9 cellular contexts compared by ENCODE assay signal in the genomic region with DNA sequence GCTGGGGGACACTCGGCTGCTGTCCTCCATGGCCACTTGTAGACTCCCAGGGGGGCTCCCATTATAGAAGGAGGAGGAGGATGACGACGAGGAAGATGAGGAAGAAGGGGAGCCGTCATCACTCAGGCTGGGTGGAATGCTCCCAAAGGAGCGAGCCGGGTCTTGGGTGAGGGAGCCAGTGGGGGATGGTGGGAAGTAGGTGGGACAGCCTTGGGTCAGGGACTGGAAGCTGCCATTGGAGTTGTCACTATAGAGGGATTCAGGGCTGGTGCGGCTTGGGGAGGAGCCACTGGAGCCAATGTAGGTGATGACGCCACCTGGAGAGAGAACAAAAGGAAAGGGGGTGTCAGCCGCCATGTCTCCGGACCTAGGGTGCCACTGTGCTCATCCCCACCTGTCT. TPM values are rescaled to one million over a fixed set of nuclear protein-coding genes. Genes with fewer than 3 reads are reported as not detected.
DNase-seq lines count a peak whose midpoint lies in the region; ATAC-seq and TF ChIP-seq lines count a peak whose summit lies in the region.
"Had no signal": no experiment of that assay in that cellular context is flagged by ENCODE, and none has a peak within 500 bp of the region (broad histone marks: within the 10 kb centered on the region; RNA-seq: fewer than 3 reads in every experiment).

No MANE protein-coding gene starts in this region.

- no peaks in the 10 kb centered on the region for H3K27me3 Mint-ChIP-seq in activated T-cell treated with anti-CD3 and anti-CD28 coated beads, Interleukin-2, amount 50 U/mL, for 4 hours (ENCODE audit: low read depth)
- no peaks in the 10 kb centered on the region for H3K27me3 Mint-ChIP-seq in memory B cell

- H3K27ac ChIP-seq in angular gyrus (ENCODE audit: low read depth, low read length): peak overlapping the region; percentile 99
- peak overlapping the region; percentile 95 to 100 for H3K27ac ChIP-seq in thoracic aorta

- peaks cover 28% of the 10 kb centered on the region for H3K36me3 ChIP-seq in thoracic aorta

- H3K4me1 Mint-ChIP-seq in activated T-cell treated with anti-CD3 and anti-CD28 coated beads, Interleukin-2, amount 50 U/mL, for 4 hours (ENCODE audit: low read depth): peaks cover 79% of the 10 kb centered on the region
- peaks cover 59% of the 10 kb centered on the region for H3K4me1 Mint-ChIP-seq in memory B cell

- ATAC-seq in activated T-cell treated with anti-CD3 and anti-CD28 coated beads, Interleukin-2, amount 50 U/mL, for 4 hours: no peak
- ATAC-seq in memory B cell (ENCODE audit: low read depth) (no peak), thoracic aorta (ENCODE audit: insufficient number of reproducible peaks, low FRiP score, low read depth) (no peak), HG02642 (IDR thresholded peaks at IDR 0.05; ENCODE audit: poor library complexity, unreplicated experiment) (no peak)

- H3K4me3 ChIP-seq in thoracic aorta: peak overlapping the region; percentile 67

- peaks cover 32% of the 10 kb centered on the region for H3K36me3 Mint-ChIP-seq in activated T-cell treated with anti-CD3 and anti-CD28 coated beads, Interleukin-2, amount 50 U/mL, for 4 hours (ENCODE audit: insufficient read depth)
- peaks cover 20% of the 10 kb centered on the region for H3K36me3 Mint-ChIP-seq in memory B cell

- H3K4me3 Mint-ChIP-seq in activated T-cell treated with anti-CD3 and anti-CD28 coated beads, Interleukin-2, amount 50 U/mL, for 4 hours: peak overlapping the region; percentile 77
- peak overlapping the region; percentile 71 for H3K4me3 Mint-ChIP-seq in memory B cell

- TF ChIP-seq CTCF in thoracic aorta (IDR thresholded peaks at IDR 0.05): no peak

- H3K27ac Mint-ChIP-seq in memory B cell: peak overlapping the region; percentile 96

- H3K9me3 Mint-ChIP-seq in activated T-cell treated with anti-CD3 and anti-CD28 coated beads, Interleukin-2, amount 50 U/mL, for 4 hours: no peaks in the 10 kb centered on the region
- no peaks in the 10 kb centered on the region for H3K9me3 Mint-ChIP-seq in memory B cell

- H3K4me1 ChIP-seq in thoracic aorta (ENCODE audit: control insufficient read depth in 1 of 2, low read depth in 2 of 2): peaks cover 44 to 81% of the 10 kb centered on the region in 2 donors

- no peaks in the 10 kb centered on the region for H3K9me3 ChIP-seq in thoracic aorta

- H3K27me3 ChIP-seq in thoracic aorta (replicated peaks; ENCODE audit: insufficient read depth): no peaks in the 10 kb centered on the region

- no peak for DNase-seq in activated T-cell treated with anti-CD3 and anti-CD28 coated beads, Interleukin-2, amount 50 U/mL, for 4 hours
- DNase-seq in activated T-cell treated with anti-CD3 and anti-CD28 coated beads, Interleukin-2, amount 50 U/mL, for 48 hours: no peak
- DNase-seq in memory B cell (ENCODE audit: low spot score in 2 of 2): no peak
- no peak for DNase-seq in thoracic aorta (ENCODE audit: low spot score)
- DNase-seq in GM19238 (ENCODE audit: insufficient read length, low spot score): no peak
- no peak for DNase-seq in stimulated activated naive CD4-positive, alpha-beta T cell (lab: John Stamatoyannopoulos, UW)
- DNase-seq: NCI-H1105 treated with DMSO at 0.1 percent for 48 hours had no signal

RNA-seq across cellular contexts. Expression of a gene that starts 3.3 kb away (rescaled TPM):
- 10 to 100 TPM; 12.6 to 16.0 (median 13.7) TPM for total RNA-seq in activated T-cell treated with anti-CD3 and anti-CD28 coated beads, Interleukin-2, amount 50 U/mL, for 4 hours
- total RNA-seq in thoracic aorta: 10 to 100 TPM; 10.3 to 29.1 TPM

RNA-seq across cellular contexts. Expression of a gene that starts 24.7 kb away (rescaled TPM):
- total RNA-seq in activated T-cell treated with anti-CD3 and anti-CD28 coated beads, Interleukin-2, amount 50 U/mL, for 4 hours: 10 to 100 TPM; 63.3 to 68.5 (median 64.1) TPM
- 100 to 1,000 TPM in 1 of 2 donors, 10 to 100 TPM in 1; 69.3 to 107 TPM for total RNA-seq in thoracic aorta

RNA-seq across cellular contexts. Expression of a gene that starts 34.3 kb away (rescaled TPM):
- total RNA-seq in activated T-cell treated with anti-CD3 and anti-CD28 coated beads, Interleukin-2, amount 50 U/mL, for 4 hours: 10 to 100 TPM in 2 of 3 donors, 1 to 10 TPM in 1; 6.6 to 12.4 (median 10.3) TPM
- total RNA-seq in thoracic aorta: 10 to 100 TPM; 64.8 to 75.0 TPM

RNA-seq across cellular contexts. Expression of a gene that starts 42.9 kb away (rescaled TPM):
- total RNA-seq in activated T-cell treated with anti-CD3 and anti-CD28 coated beads, Interleukin-2, amount 50 U/mL, for 4 hours: 100 to 1,000 TPM; 133 to 140 (median 134) TPM
- 10 to 100 TPM; 72.0 to 82.9 TPM for total RNA-seq in thoracic aorta

RNA-seq across cellular contexts. Expression of a gene that starts 43.2 kb away (rescaled TPM):
- 100 to 1,000 TPM; 100 to 108 (median 103) TPM for total RNA-seq in activated T-cell treated with anti-CD3 and anti-CD28 coated beads, Interleukin-2, amount 50 U/mL, for 4 hours
- 100 to 1,000 TPM in 1 of 2 donors, 10 to 100 TPM in 1; 81.8 to 108 TPM for total RNA-seq in thoracic aorta

Comparison
In these comparisons a context has a peak if more than half of its experiments do, and no peak if none do; other contexts are left out.
1. RNA of a gene that starts 34.3 kb away (total RNA-seq): 64.8 to 75.0 TPM in thoracic aorta; 6.6 to 12.4 TPM in activated T-cell treated with anti-CD3 and anti-CD28 coated beads, Interleukin-2, amount 50 U/mL, for 4 hours; every median in the first group is over 4 times any median in the second.